ENCODE assay signal across 24 cellular contexts in genomic region chr1:92118826-92119225, GRCh38. TPM values are rescaled to one million over a fixed set of nuclear protein-coding genes. Genes with fewer than 3 reads are reported as not detected.
DNase-seq lines count a peak whose midpoint lies in the region; ATAC-seq and TF ChIP-seq lines count a peak whose summit lies in the region.
"Had no signal": no experiment of that assay in that cellular context is flagged by ENCODE, and none has a peak within 500 bp of the region (broad histone marks: within the 10 kb centered on the region; RNA-seq: fewer than 3 reads in every experiment).

No MANE protein-coding gene starts in this region.

- H3K9me3 ChIP-seq in HCT116 (ENCODE audit: control insufficient read depth in 1 of 2, insufficient read depth in 1 of 2, low read depth in 1 of 2, low read length in 2 of 2) (no peaks in the 10 kb centered on the region), PC-3 (ENCODE audit: low read length) (no peaks in the 10 kb centered on the region), mammary epithelial cell (replicated peaks; ENCODE audit: insufficient read depth, low read length) (no peaks in the 10 kb centered on the region)
- H3K9me3 ChIP-seq: spleen, thyroid gland had no signal

- no peak overlapping the region for H3K4me3 Mint-ChIP-seq in activated T-helper 2 cell treated with anti-CD3 and anti-CD28 coated beads, Interferon-gamma antibody, Interleukin-2, Interleukin-4, amounts not matched to agents 10 μg/mL and 5 μg/mL and 100 μg/mL, durations not matched to agents 14 hours and 24 hours and 36 hours (ENCODE audit: low read depth)
- H3K4me3 Mint-ChIP-seq: activated CD8-positive, alpha-beta T cell treated with anti-CD3 and anti-CD28 coated beads for 36 hours; CD4-positive, alpha-beta T cell; stimulated activated naive CD8-positive, alpha-beta T cell treated with anti-CD3 and anti-CD28 coated beads, Interleukin-15, Interleukin-2, amounts not matched to agents 100 ng/mL and 50 ng/mL, for 24 hours; T-helper 2 cell treated with Interferon-gamma antibody and Interleukin-4, amounts not matched to agents 5 μg/mL and 100 μg/mL, for 36 hours had no signal

- no peak for TF ChIP-seq CTCF in HCT116 (IDR thresholded peaks at IDR 0.05 in 2 of 3, conservative IDR thresholded peaks at IDR 0.05 in 1 of 3; ENCODE audit: borderline replicate concordance in 1 of 3, insufficient read depth in 1 of 3, low read depth in 2 of 3, low read length in 2 of 3)
- TF ChIP-seq CTCF in PC-3 (conservative IDR thresholded peaks at IDR 0.05; ENCODE audit: low read depth, low read length) = no peak
- no peak for TF ChIP-seq CTCF in mammary epithelial cell (conservative IDR thresholded peaks at IDR 0.05 in 1 of 2, IDR thresholded peaks at IDR 0.05 in 1 of 2; ENCODE audit: extremely low read depth in 1 of 2, insufficient read depth in 1 of 2, low read depth in 1 of 2, low read length in 2 of 2)

- no peaks in the 10 kb centered on the region for H3F3A ChIP-seq in PC-3 (ENCODE audit: low read length, unreplicated experiment)

- ATAC-seq in HCT116 (no peak), PC-3 (peak; percentile 96)
- ATAC-seq: activated CD8-positive, alpha-beta T cell treated with anti-CD3 and anti-CD28 coated beads for 36 hours; SK-N-SH treated with all-trans-retinoic acid at 6 μM for 48 hours had no signal

- H3K36me3 ChIP-seq in HCT116 (ENCODE audit: control insufficient read depth in 1 of 2, insufficient read depth in 2 of 2, low read length in 2 of 2) (no peaks in the 10 kb centered on the region), PC-3 (ENCODE audit: low read depth, low read length) (no peaks in the 10 kb centered on the region), mammary epithelial cell (ENCODE audit: insufficient read depth, low read length) (no peaks in the 10 kb centered on the region)
- H3K36me3 ChIP-seq: spleen, thyroid gland had no signal

- no peak overlapping the region for H3K4me2 ChIP-seq in HCT116 (ENCODE audit: low read length)
- peak overlapping the region; percentile 8; the same call in 1 of the 2 replicates for H3K4me2 ChIP-seq in PC-3 (ENCODE audit: low read length)
- H3K4me2 ChIP-seq in mammary epithelial cell (ENCODE audit: insufficient read depth, low read depth, low read length) = no peak overlapping the region

- no peaks in the 10 kb centered on the region for H3K27me3 Mint-ChIP-seq in activated T-helper 2 cell treated with anti-CD3 and anti-CD28 coated beads, Interferon-gamma antibody, Interleukin-2, Interleukin-4, amounts not matched to agents 10 μg/mL and 5 μg/mL and 100 μg/mL, durations not matched to agents 14 hours and 24 hours and 36 hours (ENCODE audit: low read depth)
- H3K27me3 Mint-ChIP-seq: activated CD8-positive, alpha-beta T cell treated with anti-CD3 and anti-CD28 coated beads for 36 hours; CD4-positive, alpha-beta T cell; stimulated activated naive CD8-positive, alpha-beta T cell treated with anti-CD3 and anti-CD28 coated beads, Interleukin-15, Interleukin-2, amounts not matched to agents 100 ng/mL and 50 ng/mL, for 24 hours had no signal

- 0 out of 2 replicates have a peak, but pooled peaks cover 2% of the 10 kb centered on the region for H3K9me2 ChIP-seq in HCT116 (ENCODE audit: insufficient read depth)
- H3K9me2 ChIP-seq in PC-3 (replicated peaks; ENCODE audit: low read length) = no peaks in the 10 kb centered on the region

- H3K36me3 Mint-ChIP-seq in activated T-helper 2 cell treated with anti-CD3 and anti-CD28 coated beads, Interferon-gamma antibody, Interleukin-2, Interleukin-4, amounts not matched to agents 10 μg/mL and 5 μg/mL and 100 μg/mL, durations not matched to agents 14 hours and 24 hours and 36 hours (ENCODE audit: low read depth) = peaks cover 4% of the 10 kb centered on the region

- H3K27ac Mint-ChIP-seq in activated T-helper 2 cell treated with anti-CD3 and anti-CD28 coated beads, Interferon-gamma antibody, Interleukin-2, Interleukin-4, amounts not matched to agents 10 μg/mL and 5 μg/mL and 100 μg/mL, durations not matched to agents 14 hours and 24 hours and 36 hours = no peak overlapping the region
- H3K27ac Mint-ChIP-seq: activated CD8-positive, alpha-beta T cell treated with anti-CD3 and anti-CD28 coated beads for 36 hours; CD4-positive, alpha-beta T cell; stimulated activated naive CD8-positive, alpha-beta T cell treated with anti-CD3 and anti-CD28 coated beads, Interleukin-15, Interleukin-2, amounts not matched to agents 100 ng/mL and 50 ng/mL, for 24 hours; T-helper 2 cell treated with Interferon-gamma antibody and Interleukin-4, amounts not matched to agents 5 μg/mL and 100 μg/mL, for 36 hours had no signal

- in situ Hi-C loops in mammary epithelial cell (cut with MboI; ENCODE audit: low sequenced_read_pairs in 2 of 2) = no loop called here

- H3K9ac ChIP-seq in HCT116 (ENCODE audit: low read length) (no peak overlapping the region), PC-3 (ENCODE audit: low read length) (no peak overlapping the region), mammary epithelial cell (ENCODE audit: insufficient read depth, low read length) (no peak overlapping the region)

- DNase-seq in HCT116 (ENCODE audit: low read depth, low spot score) = peak; percentile 2
- DNase-seq in PC-3 = peak; percentile 83
- peak; percentile 59 for DNase-seq in mammary epithelial cell
- peak; percentile 5 for DNase-seq in myocyte (ENCODE audit: low read depth)
- DNase-seq in NCI-H1092 (lab: John Stamatoyannopoulos, UW) = no peak
- DNase-seq in activated T-helper 2 cell treated with anti-CD3 and anti-CD28 coated beads, Interferon-gamma antibody, Interleukin-2, Interleukin-4, amounts not matched to agents 10 μg/mL and 5 μg/mL and 100 μg/mL, durations not matched to agents 14 hours and 24 hours and 36 hours (ENCODE audit: low spot score) = no peak
- no peak for DNase-seq in AG08396 (ENCODE audit: low spot score)
- DNase-seq: activated CD8-positive, alpha-beta T cell treated with anti-CD3 and anti-CD28 coated beads for 36 hours; amygdala; CD4-positive, alpha-beta T cell; DMS 273 treated with DMSO at 0.1 percent for 48 hours; effector CD8-positive, alpha-beta T cell; GF-D8; NCI-H2107; nucleus accumbens; retina; RPMI8226; spleen; stimulated activated CD4-positive, alpha-beta T cell treated with anti-CD3 and anti-CD28 coated beads, Interleukin-4, amount 100 ng/mL, for 24 hours; thyroid gland had no signal

- H3K4me1 ChIP-seq in HCT116 (ENCODE audit: control insufficient read depth in 1 of 2, insufficient read depth in 2 of 2, low read length in 2 of 2) = no peaks in the 10 kb centered on the region
- H3K4me1 ChIP-seq in PC-3 (ENCODE audit: insufficient read depth, low read length) = peaks cover 8% of the 10 kb centered on the region
- no peaks in the 10 kb centered on the region for H3K4me1 ChIP-seq in mammary epithelial cell (ENCODE audit: insufficient read depth, low read length)
- H3K4me1 ChIP-seq: spleen, thyroid gland had no signal

- no peaks in the 10 kb centered on the region for H3K27me3 ChIP-seq in HCT116 (ENCODE audit: insufficient read depth, low read length)
- no peaks in the 10 kb centered on the region for H3K27me3 ChIP-seq in PC-3 (ENCODE audit: low read length)
- no peaks in the 10 kb centered on the region for H3K27me3 ChIP-seq in mammary epithelial cell (ENCODE audit: insufficient read depth, low read length)
- H3K27me3 ChIP-seq: spleen, thyroid gland had no signal

- H3K4me1 Mint-ChIP-seq in activated T-helper 2 cell treated with anti-CD3 and anti-CD28 coated beads, Interferon-gamma antibody, Interleukin-2, Interleukin-4, amounts not matched to agents 10 μg/mL and 5 μg/mL and 100 μg/mL, durations not matched to agents 14 hours and 24 hours and 36 hours (ENCODE audit: low read depth) = peaks cover 6% of the 10 kb centered on the region

- no peak overlapping the region for H3K27ac ChIP-seq in HCT116 (ENCODE audit: low read depth, low read length)
- no peak overlapping the region for H3K27ac ChIP-seq in PC-3 (ENCODE audit: low read length)
- no peak overlapping the region for H3K27ac ChIP-seq in mammary epithelial cell (ENCODE audit: insufficient read depth, low read depth, low read length)
- H3K27ac ChIP-seq: spleen, thyroid gland had no signal

- WGBS in mammary epithelial cell (ENCODE audit: low coverage, missing lambda C conversion rate) = 63% methylated on average over 3 of the region's 3 CpGs

- CTCF ChIA-PET in HCT116 (lab: Charles Lee) (no interaction called here), PC-3 (lab: Charles Lee) (interaction anchor here (1.0 kb wide), 1 partner anchor 121 kb away, joined by 4 read pairs; no protein-coding TSS in a partner anchor), mammary epithelial cell (lab: Charles Lee; ENCODE audit: low non-redundant PET) (no interaction called here)

- TF ChIP-seq RAD21 in HCT116 (IDR thresholded peaks at IDR 0.05; ENCODE audit: low read depth) = no peak

- POLR2A ChIA-PET in HCT116 (lab: Charles Lee) (no interaction called here), PC-3 (lab: Charles Lee; ENCODE audit: unreplicated experiment) (no interaction called here)

- H4K20me1 ChIP-seq in HCT116 (ENCODE audit: insufficient read depth) = no peaks in the 10 kb centered on the region
- H4K20me1 ChIP-seq in PC-3 (ENCODE audit: low read length) = no peaks in the 10 kb centered on the region
- H4K20me1 ChIP-seq in mammary epithelial cell (ENCODE audit: insufficient read depth, low read length) = no peaks in the 10 kb centered on the region

- H3K79me2 ChIP-seq in HCT116 (ENCODE audit: insufficient read depth, low read length) (no peaks in the 10 kb centered on the region), PC-3 (ENCODE audit: low read length) (no peaks in the 10 kb centered on the region), mammary epithelial cell (ENCODE audit: insufficient read depth, low read length) (no peaks in the 10 kb centered on the region)

- dilution Hi-C loops in mammary epithelial cell (cut with HindIII; ENCODE audit: low sequenced_read_pairs) = no loop called here

- intact Hi-C loops in HCT116 (cut with micrococcal nuclease) (no loop called here), PC-3 (cut with micrococcal nuclease) (no loop called here), mammary epithelial cell (cut with micrococcal nuclease) (no loop called here)
- intact Hi-C loops in activated T-helper 2 cell treated with anti-CD3 and anti-CD28 coated beads, Interferon-gamma antibody, Interleukin-2, Interleukin-4, amounts not matched to agents 10 μg/mL and 5 μg/mL and 100 μg/mL, durations not matched to agents 14 hours and 24 hours and 36 hours (cut with micrococcal nuclease) = no loop called here

- H3K9me3 Mint-ChIP-seq in activated T-helper 2 cell treated with anti-CD3 and anti-CD28 coated beads, Interferon-gamma antibody, Interleukin-2, Interleukin-4, amounts not matched to agents 10 μg/mL and 5 μg/mL and 100 μg/mL, durations not matched to agents 14 hours and 24 hours and 36 hours = no peaks in the 10 kb centered on the region
- H3K9me3 Mint-ChIP-seq: activated CD8-positive, alpha-beta T cell treated with anti-CD3 and anti-CD28 coated beads for 36 hours; CD4-positive, alpha-beta T cell; stimulated activated naive CD8-positive, alpha-beta T cell treated with anti-CD3 and anti-CD28 coated beads, Interleukin-15, Interleukin-2, amounts not matched to agents 100 ng/mL and 50 ng/mL, for 24 hours; T-helper 2 cell treated with Interferon-gamma antibody and Interleukin-4, amounts not matched to agents 5 μg/mL and 100 μg/mL, for 36 hours had no signal

- BruUV-seq in HCT116 (replicated peaks; lab: Mats Ljungman, UMichigan) = no TSS peak
- BruUV-seq in PC-3 (replicated peaks; lab: Mats Ljungman, UMichigan) = no TSS peak
- no TSS peak for BruUV-seq in mammary epithelial cell (replicated peaks; lab: Mats Ljungman, UMichigan)

- TF ChIP-seq POLR2A in HCT116 (IDR thresholded peaks at IDR 0.05; ENCODE audit: borderline replicate concordance, extremely low read depth, insufficient read depth, insufficient read length) = no peak

- no peak overlapping the region for H2AFZ ChIP-seq in HCT116 (ENCODE audit: low read depth, low read length, poor library complexity, severe bottlenecking)
- H2AFZ ChIP-seq in PC-3 (ENCODE audit: low read length) = no peak overlapping the region
- no peak overlapping the region for H2AFZ ChIP-seq in mammary epithelial cell (ENCODE audit: low read depth, low read length)

- no peak overlapping the region for H3K4me3 ChIP-seq in HCT116 (replicated peaks in 1 of 2; ENCODE audit: low read depth in 1 of 2, low read length in 2 of 2)
- H3K4me3 ChIP-seq in PC-3 (ENCODE audit: low read length) = no peak overlapping the region
- H3K4me3 ChIP-seq in mammary epithelial cell (replicated peaks in 1 of 3; ENCODE audit: insufficient read depth in 1 of 3, low read depth in 2 of 3, low read length in 3 of 3) = no peak overlapping the region
- H3K4me3 ChIP-seq: spleen, thyroid gland had no signal

- RAD21 ChIA-PET in HCT116 (lab: Charles Lee; ENCODE audit: low non-redundant PET in 1 of 2, low total read pairs in 2 of 2, uncharacterized antibody in 2 of 2, unreplicated experiment in 2 of 2) = no interaction called here

RNA-seq across cellular contexts. Expression of gene BTBD8, which starts 38.7 kb away (rescaled TPM):
- total RNA-seq in HCT116 (2021; ENCODE audit: unreplicated experiment) (2.8 TPM), PC-3 (2014; rRNA removed) (2.1 and 3.9 TPM in 2 replicates), mammary epithelial cell (1 to 10 TPM; 2.3 to 4.8 TPM), myocyte (3.9 and 6.0 TPM in 2 replicates)
- polyA plus RNA-seq in HCT116 (2012) = 0.60 and 1.1 TPM in 2 replicates
- polyA plus RNA-seq in mammary epithelial cell = 0.49 TPM
- 0.31 TPM for polyA minus RNA-seq in mammary epithelial cell
- polyA plus RNA-seq in myocyte (2012) = 0.53 TPM
- total RNA-seq in activated T-helper 2 cell treated with anti-CD3 and anti-CD28 coated beads, Interferon-gamma antibody, Interleukin-2, Interleukin-4, amounts not matched to agents 10 μg/mL and 5 μg/mL and 100 μg/mL, durations not matched to agents 14 hours and 24 hours and 36 hours = 1.4 and 2.4 TPM in 2 replicates

RNA-seq across cellular contexts. Expression of gene SETSIP, which starts 43.6 kb away (rescaled TPM):
- total RNA-seq in HCT116 (2021; ENCODE audit: unreplicated experiment) = 0.27 TPM
- polyA plus RNA-seq in HCT116 (2012) = 0.14 TPM in 1 of 2 replicates, not detected in the other
- total RNA-seq in PC-3 (2014; rRNA removed) = 0.91 TPM in 1 of 2 replicates, not detected in the other
- total RNA-seq in mammary epithelial cell = not detected
- 0.12 TPM for polyA plus RNA-seq in mammary epithelial cell
- polyA minus RNA-seq in mammary epithelial cell = not detected
- not detected in 2 replicates for total RNA-seq in myocyte
- polyA plus RNA-seq in myocyte (2012) = not detected
- not detected in 2 replicates for total RNA-seq in activated T-helper 2 cell treated with anti-CD3 and anti-CD28 coated beads, Interferon-gamma antibody, Interleukin-2, Interleukin-4, amounts not matched to agents 10 μg/mL and 5 μg/mL and 100 μg/mL, durations not matched to agents 14 hours and 24 hours and 36 hours
- total RNA-seq: CD4-positive, alpha-beta T cell; chondrocyte; spleen had no signal

Comparison
In these comparisons a context has a peak if more than half of its experiments do, and no peak if none do; other contexts are left out.
1. DNase-seq: peak in HCT116 (single experiment), PC-3 (single experiment), mammary epithelial cell (single experiment) and myocyte (single experiment); none in NCI-H1092 (single experiment), activated T-helper 2 cell treated with anti-CD3 and anti-CD28 coated beads, Interferon-gamma antibody, Interleukin-2, Interleukin-4, amounts not matched to agents 10 μg/mL and 5 μg/mL and 100 μg/mL, durations not matched to agents 14 hours and 24 hours and 36 hours (single experiment) and AG08396 (single experiment).